ENCODE assay signal across 8 cellular contexts in genomic region chr2:43178602-43179542, GRCh38. TPM values are rescaled to one million over a fixed set of nuclear protein-coding genes. Genes with fewer than 3 reads are reported as not detected.
A peak's percentile ranks its signal among the peaks of the same experiment; 100 is the strongest.
DNase-seq lines count a peak whose midpoint lies in the region; ATAC-seq lines count a peak whose summit lies in the region.

No MANE protein-coding gene starts in this region.

- H3K4me1 ChIP-seq in mucosa of stomach (ENCODE audit: control insufficient read depth, insufficient read depth, low read length) (peaks cover 77% of the 10 kb centered on the region), aorta (ENCODE audit: control insufficient read depth in 1 of 2, insufficient read depth in 2 of 2, low read length in 2 of 2) (no peaks in the 10 kb centered on the region)

- H3K36me3 ChIP-seq in mucosa of stomach (ENCODE audit: control insufficient read depth, insufficient read depth, low read length) = no peaks in the 10 kb centered on the region
- H3K36me3 ChIP-seq in aorta (ENCODE audit: control insufficient read depth in 1 of 2, insufficient read depth in 2 of 2, low read length in 1 of 2) = no peaks in the 10 kb centered on the region

- in situ Hi-C loops in Caki2 (cut with HindIII; ENCODE audit: low pct_unique_long_range_greater_than_20kb, low sequenced_read_pairs) = no loop called here

- H3K27me3 ChIP-seq in mucosa of stomach (ENCODE audit: control insufficient read depth, insufficient read depth, low read length) (no peaks in the 10 kb centered on the region), aorta (ENCODE audit: control insufficient read depth in 1 of 2, insufficient read depth in 2 of 2, low read length in 1 of 2) (no peaks in the 10 kb centered on the region)

- ATAC-seq in aorta (ENCODE audit: low FRiP score) (peak; percentile 90), GM18858 (IDR thresholded peaks at IDR 0.05; ENCODE audit: unreplicated experiment) (no peak), HG02884 (IDR thresholded peaks at IDR 0.05; ENCODE audit: unreplicated experiment) (no peak)

- WGBS in aorta, 2 donors = 23% methylated on average over 18 of the region's 18 CpGs

- H3K9me3 ChIP-seq in mucosa of stomach (ENCODE audit: control insufficient read depth, low read length) (no peaks in the 10 kb centered on the region), aorta (ENCODE audit: control insufficient read depth, low read length) (no peaks in the 10 kb centered on the region)

- no peak overlapping the region for H3K4me3 ChIP-seq in mucosa of stomach (ENCODE audit: low read length)
- H3K4me3 ChIP-seq in aorta (ENCODE audit: low read length in 2 of 2) = no peak overlapping the region

- peak overlapping the region; percentile 59 for H3K9ac ChIP-seq in mucosa of stomach (ENCODE audit: low read length)

- DNase-seq in Caki2 (ENCODE audit: low read depth) (peak; percentile 77), LoVo (ENCODE audit: low spot score) (peak; percentile 76), UCSD-AML1 (lab: John Stamatoyannopoulos, UW; ENCODE audit: unreplicated experiment) (peak; percentile 50), epithelial cell of prostate (ENCODE audit: low read depth, low spot score) (peak; percentile 31), aorta (peak; percentile 87 to 89)

- H3K27ac ChIP-seq in epithelial cell of prostate (peak overlapping the region; percentile 78), aorta (ENCODE audit: low read depth in 1 of 2, low read length in 2 of 2) (peak overlapping the region in 1 of 2 donors; percentile 95)

- intact Hi-C loops in aorta (cut with DNase I) = loop anchor here in 1 of 2 donors (5.0 kb wide), 1 partner anchor 38 kb away; no protein-coding TSS in a partner anchor

RNA-seq across cellular contexts. Expression of gene ZFP36L2, which starts 47.5 kb away (rescaled TPM):
- 0.41 and 6.1 TPM in 2 replicates for total RNA-seq in Caki2 (2014; rRNA removed; shearing (Covaris generic); ENCODE audit: low replicate concordance)
- total RNA-seq in aorta = 100 to 1,000 TPM; 180 to 231 TPM
- polyA plus RNA-seq in aorta = 100 to 1,000 TPM in 1 of 2 donors, 10 to 100 TPM in 1; 71.9 to 118 TPM

Comparison
In these comparisons a context has a peak if more than half of its experiments do, and no peak if none do; other contexts are left out.
1. DNase-seq: peak in every context shown above with its lines; median percentile 88 in aorta; 77 in Caki2; 76 in LoVo; 50 in UCSD-AML1; 31 in epithelial cell of prostate.
2. RNA of gene ZFP36L2, which starts 47.5 kb away (total RNA-seq): 180 to 231 TPM in aorta; 0.41 to 6.1 TPM in Caki2; every median in the first group is over 10 times any median in the second.